Comparison of ENCODE assay signal across 8 cellular contexts in the genomic region with DNA sequence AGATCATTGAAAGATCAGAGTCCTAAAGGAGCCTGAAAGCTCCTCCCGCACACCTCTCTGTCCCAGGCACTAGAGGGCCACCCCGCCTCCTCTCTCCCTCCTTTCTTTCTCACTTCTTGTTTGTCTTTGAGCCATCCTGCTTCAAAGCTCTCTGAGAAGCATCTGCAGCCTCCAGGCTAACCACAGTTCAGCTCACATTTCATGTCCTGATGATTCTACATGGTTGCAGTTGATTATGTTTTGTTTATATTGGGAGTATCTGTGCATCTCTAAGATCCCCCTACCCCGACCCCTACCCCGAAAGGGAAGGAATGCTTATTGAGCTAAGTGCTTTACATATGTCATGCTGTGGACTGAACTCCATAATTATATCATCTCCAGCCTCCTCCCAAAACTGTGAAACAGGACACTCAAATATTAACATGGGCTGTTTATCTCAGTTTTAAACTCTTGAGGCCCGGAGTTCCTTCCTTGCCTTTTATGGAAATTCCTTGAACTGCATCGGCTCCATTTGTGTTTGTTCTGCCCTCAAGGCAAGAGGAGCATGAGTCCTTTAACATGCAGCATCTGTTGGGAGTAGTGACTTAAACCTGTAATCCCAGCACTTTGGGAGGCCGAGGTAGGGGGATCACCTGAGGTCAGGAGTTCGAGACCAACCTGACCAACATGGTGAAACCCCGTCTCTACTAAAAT. TPM values are rescaled to one million over a fixed set of nuclear protein-coding genes. Genes with fewer than 3 reads are reported as not detected.
DNase-seq lines count a peak whose midpoint lies in the region; ATAC-seq and TF ChIP-seq lines count a peak whose summit lies in the region.

No MANE protein-coding gene starts in this region.

- H3K4me1 ChIP-seq in ovary (ENCODE audit: insufficient read depth) = peaks cover 7% of the 10 kb centered on the region

- H3K36me3 Mint-ChIP-seq in brain (peaks cover 6% of the 10 kb centered on the region), mesothelial cell of epicardium (no peaks in the 10 kb centered on the region)

- H3K27me3 Mint-ChIP-seq in brain (peaks cover 4% of the 10 kb centered on the region), mesothelial cell of epicardium (ENCODE audit: low read depth) (no peaks in the 10 kb centered on the region)

- no peak for TF ChIP-seq POLR2A in ovary (IDR thresholded peaks at IDR 0.05)

- no peaks in the 10 kb centered on the region for H3K9me3 ChIP-seq in ovary

- 26 to 31% (median 30%) methylated on average over 9 of the region's 9 CpGs for WGBS in ovary, 3 donors

- no peak for TF ChIP-seq EP300 in ovary (IDR thresholded peaks at IDR 0.05)

- H3K4me3 Mint-ChIP-seq in brain (no peak overlapping the region), mesothelial cell of epicardium (no peak overlapping the region)

- DNase-seq in AML-193 (lab: John Stamatoyannopoulos, UW) = peak; percentile 32 to 48
- DNase-seq in NCI-H226 = peak; percentile 49
- peak in 1 of 2 experiments; percentile 46 for DNase-seq in mesothelial cell of epicardium (ENCODE audit: low spot score in 2 of 2, unreplicated experiment in 2 of 2)
- no peak for DNase-seq in ovary
- DNase-seq in ecto neural progenitor cell (ENCODE audit: low spot score) = no peak

- ATAC-seq in GM18498 (IDR thresholded peaks at IDR 0.05; ENCODE audit: unreplicated experiment) (peak; percentile 84), HG02852 (IDR thresholded peaks at IDR 0.05; ENCODE audit: unreplicated experiment) (peak; percentile 94)

- H3K9me3 Mint-ChIP-seq in brain (peaks cover 0 to 3% (median 0%) of the 10 kb centered on the region in 5 experiments), mesothelial cell of epicardium (no peaks in the 10 kb centered on the region)

- intact Hi-C loops in ovary (cut with DNase I) = no loop called here

- TF ChIP-seq CTCF in brain (conservative IDR thresholded peaks at IDR 0.05) = peak in 1 of 2 experiments; percentile 20
- no peak for TF ChIP-seq CTCF in mesothelial cell of epicardium (IDR thresholded peaks at IDR 0.05; ENCODE audit: unreplicated experiment)
- no peak for TF ChIP-seq CTCF in ovary (IDR thresholded peaks at IDR 0.05)

- H3K4me1 Mint-ChIP-seq in brain (peaks cover 79% of the 10 kb centered on the region), mesothelial cell of epicardium (peaks cover 51% of the 10 kb centered on the region)

- H3K27ac Mint-ChIP-seq in brain = peak overlapping the region in 4 of 5 experiments; percentile 28 to 92 (median 71)
- peak overlapping the region; percentile 93 for H3K27ac Mint-ChIP-seq in mesothelial cell of epicardium

- H3K4me3 ChIP-seq in ovary = no peak overlapping the region

- H3K27ac ChIP-seq in ovary = no peak overlapping the region

- H3K27me3 ChIP-seq in ovary = no peaks in the 10 kb centered on the region

- H3K36me3 ChIP-seq in ovary = no peaks in the 10 kb centered on the region

RNA-seq across cellular contexts. Expression of gene MGLL, which starts 30.9 kb away (rescaled TPM):
- 58.2 TPM for polyA plus RNA-seq in brain (ENCODE audit: insufficient read depth, low read depth, low replicate concordance)
- total RNA-seq in mesothelial cell of epicardium = 2.0 to 2.5 TPM (median 2.4 TPM) in 3 replicates
- total RNA-seq in ovary = 10 to 100 TPM in 4 of 7 donors, 1 to 10 TPM in 3; 4.5 to 22.4 (median 13.3) TPM
- 10 to 100 TPM in 1 of 2 donors, 1 to 10 TPM in 1; 6.7 to 14.0 TPM for polyA plus RNA-seq in ovary

Comparison
In these comparisons a context has a peak if more than half of its experiments do, and no peak if none do; other contexts are left out.
1. DNase-seq: peak in AML-193 (2 of 2) and NCI-H226 (single experiment); none in ovary (0 of 5) and ecto neural progenitor cell (single experiment).